In the genomic region with DNA sequence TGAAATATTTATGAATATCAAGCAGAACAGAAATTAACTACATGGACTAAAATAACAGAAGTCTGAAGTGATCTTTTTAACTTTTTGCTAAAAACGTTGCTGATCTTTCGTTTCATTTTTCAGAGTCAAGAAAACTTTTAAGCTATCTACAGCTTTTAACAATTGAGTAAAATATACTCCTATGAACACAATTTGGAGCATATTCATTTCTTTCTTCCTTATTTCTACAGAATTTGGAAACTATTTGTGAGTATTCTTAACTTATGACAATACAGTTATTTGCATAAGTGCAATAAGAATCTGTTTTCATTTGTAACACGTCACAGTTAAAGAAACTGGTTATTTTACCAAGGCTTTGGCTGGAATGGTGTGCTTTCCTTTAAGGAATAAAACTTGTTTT, we compare ENCODE assay signal across 27 cellular contexts. TPM values are rescaled to one million over a fixed set of nuclear protein-coding genes. Genes with fewer than 3 reads are reported as not detected.
DNase-seq lines count a peak whose midpoint lies in the region; ATAC-seq, FAIRE-seq and TF ChIP-seq lines count a peak whose summit lies in the region.
"Had no signal": no experiment of that assay in that cellular context is flagged by ENCODE, and none has a peak within 500 bp of the region (broad histone marks: within the 10 kb centered on the region; RNA-seq: fewer than 3 reads in every experiment).

No MANE protein-coding gene starts in this region.

- TF ChIP-seq POLR2A in K562 (conservative IDR thresholded peaks at IDR 0.05) (no peak), prostate gland (IDR thresholded peaks at IDR 0.05) (no peak)

- H3K79me2 ChIP-seq in Karpas-422 (ENCODE audit: low read length) (no peaks in the 10 kb centered on the region), K562 (ENCODE audit: control insufficient read depth, insufficient read depth, low read length) (no peaks in the 10 kb centered on the region)

- CTCF ChIA-PET in K562 (lab: Yijun Ruan, JAX; ENCODE audit: low intra/inter-chr PET ratio) = no interaction called here

- no peaks in the 10 kb centered on the region for H4K20me1 ChIP-seq in Karpas-422 (ENCODE audit: insufficient read depth, low read depth, low read length)
- H4K20me1 ChIP-seq in K562 (replicated peaks; ENCODE audit: control insufficient read depth, insufficient read depth, low read length) = no peaks in the 10 kb centered on the region
- H4K20me1 ChIP-seq: BLaER1 had no signal

- H2AFZ ChIP-seq in Karpas-422 (ENCODE audit: low read length) = no peak overlapping the region
- no peak overlapping the region for H2AFZ ChIP-seq in K562 (ENCODE audit: low read depth, low read length)

- no peak for TF ChIP-seq RAD21 in K562 (CRISPR knock-in tag; conservative IDR thresholded peaks at IDR 0.05 in 1 of 2, IDR thresholded peaks at IDR 0.05 in 1 of 2)

- H3K27ac ChIP-seq in Karpas-422 (ENCODE audit: low read length) (no peak overlapping the region), K562 (ENCODE audit: extremely low read depth, low read depth, low read length) (no peak overlapping the region), prostate gland (peak overlapping the region; percentile 36 to 44), foreskin keratinocyte (no peak overlapping the region)
- H3K27ac ChIP-seq: BLaER1 had no signal

- in situ Hi-C loops in K562 (cut with MboI) = no loop called here

- H3K27me3 ChIP-seq in Karpas-422 (ENCODE audit: low read length) (no peaks in the 10 kb centered on the region), K562 (ENCODE audit: control insufficient read depth in 2 of 2, insufficient read depth in 2 of 2, low read length in 2 of 2) (no peaks in the 10 kb centered on the region), prostate gland (replicated peaks; ENCODE audit: insufficient read depth) (no peaks in the 10 kb centered on the region), foreskin keratinocyte (peaks cover 9% of the 10 kb centered on the region)
- H3K27me3 ChIP-seq: BE2C, BLaER1 had no signal

- H3K4me1 ChIP-seq in Karpas-422 (ENCODE audit: low read length) = no peaks in the 10 kb centered on the region
- peaks cover 4 to 5% of the 10 kb centered on the region in 2 experiments; a peak in 3 of 5 replicates for H3K4me1 ChIP-seq in K562 (replicated peaks in 1 of 2; ENCODE audit: control insufficient read depth in 2 of 2, insufficient read depth in 2 of 2, low read length in 2 of 2)
- H3K4me1 ChIP-seq in prostate gland (replicated peaks) = no peaks in the 10 kb centered on the region
- no peaks in the 10 kb centered on the region for H3K4me1 ChIP-seq in foreskin keratinocyte
- H3K4me1 ChIP-seq: BE2C, BLaER1 had no signal

- peak; percentile 19 for FAIRE-seq in K562 (lab: Jason Lieb, UNC)
- FAIRE-seq: GM12878, GM12892, GM18507, GM19239 had no signal

- BruUV-seq in K562 (replicated peaks; lab: Mats Ljungman, UMichigan) = no TSS peak

- H3K9me3 ChIP-seq in Karpas-422 (ENCODE audit: low read length) = no peaks in the 10 kb centered on the region
- no peaks in the 10 kb centered on the region for H3K9me3 ChIP-seq in K562 (replicated peaks; ENCODE audit: control insufficient read depth, insufficient read depth, low read depth, low read length)
- no peaks in the 10 kb centered on the region for H3K9me3 ChIP-seq in prostate gland
- H3K9me3 ChIP-seq: BE2C had no signal

- intact Hi-C loops in K562 (cut with micrococcal nuclease) (no loop called here), prostate gland (cut with DNase I) (no loop called here)

- no peak for TF ChIP-seq CTCF in K562 (IDR thresholded peaks at IDR 0.05 in 2 of 3, conservative IDR thresholded peaks at IDR 0.05 in 1 of 3; ENCODE audit: insufficient read depth in 2 of 3, low read depth in 1 of 3, low read length in 3 of 3)
- TF ChIP-seq CTCF in prostate gland (IDR thresholded peaks at IDR 0.05) = no peak
- no peak for TF ChIP-seq CTCF in foreskin keratinocyte (conservative IDR thresholded peaks at IDR 0.05)

- DNase-seq in Karpas-422 (peak; percentile 36), K562 (ENCODE audit: extremely low read depth in 1 of 4, low spot score in 3 of 4) (no peak), prostate gland (ENCODE audit: low spot score) (no peak), foreskin keratinocyte (no peak), occipital lobe (lab: John Stamatoyannopoulos, UW) (no peak)
- DNase-seq: 8988T; ACHN; BE2C; C1 segment of cervical spinal cord; CD4-positive, alpha-beta memory T cell; CD4-positive, CD25-positive, alpha-beta regulatory T cell; CD8-positive, alpha-beta memory T cell; COR-L47; DMS 273 treated with DMSO at 0.1 percent for 48 hours; DMS153; DMS53; DMS79; DND-41; EL; GDM1 had no signal

- H3K9me1 ChIP-seq in K562 (ENCODE audit: control insufficient read depth, insufficient read depth, low read length) = no peaks in the 10 kb centered on the region

- POLR2A ChIA-PET in K562 (lab: Yijun Ruan, JAX) = no interaction called here

- TF ChIP-seq EP300 in K562 (IDR thresholded peaks at IDR 0.05; ENCODE audit: low read length) = no peak

- H3K36me3 ChIP-seq in Karpas-422 (ENCODE audit: insufficient read depth, low read length) = no peaks in the 10 kb centered on the region
- no peaks in the 10 kb centered on the region for H3K36me3 ChIP-seq in K562 (ENCODE audit: control insufficient read depth, insufficient read depth, low read length)
- H3K36me3 ChIP-seq in prostate gland = no peaks in the 10 kb centered on the region
- H3K36me3 ChIP-seq: BE2C, BLaER1 had no signal

- H3K4me3 ChIP-seq in Karpas-422 (ENCODE audit: low read length) (no peak overlapping the region), K562 (no peak overlapping the region), prostate gland (no peak overlapping the region)
- H3K4me3 ChIP-seq: BLaER1, GM12878 had no signal

- H3K4me2 ChIP-seq in Karpas-422 (ENCODE audit: low read depth, low read length, poor library complexity, severe bottlenecking) (no peak overlapping the region), K562 (ENCODE audit: insufficient read depth, low read length) (no peak overlapping the region)
- H3K4me2 ChIP-seq: BLaER1 had no signal

- H3K9me2 ChIP-seq in Karpas-422 (replicated peaks; ENCODE audit: insufficient read depth, low read length) = no peaks in the 10 kb centered on the region

- H3K9ac ChIP-seq in Karpas-422 (ENCODE audit: low read length) (no peak overlapping the region), K562 (ENCODE audit: insufficient read depth in 1 of 2, low read depth in 2 of 2, low read length in 2 of 2) (no peak overlapping the region)
- H3K9ac ChIP-seq: BLaER1 had no signal

- 17% methylated on average over 3 of the region's 3 CpGs for WGBS in K562 (ENCODE audit: insufficient coverage, low coverage, missing lambda C conversion rate)
- 53% methylated on average over 3 of the region's 3 CpGs for WGBS in prostate gland

- ATAC-seq in K562 = no peak
- no peak for ATAC-seq in foreskin keratinocyte
- ATAC-seq in GM19035 (IDR thresholded peaks at IDR 0.05; ENCODE audit: unreplicated experiment) = no peak
- ATAC-seq: GM12878 had no signal

RNA-seq across cellular contexts. Expression of gene B4GALNT1, which starts 21.0 kb away (rescaled TPM):
- 0.58 and 0.63 TPM in 2 replicates for total RNA-seq in Karpas-422 (2014; rRNA removed; shearing (Covaris generic); ENCODE audit: low replicate concordance)
- total RNA-seq in K562 (2011; cell fraction: chromatin; rRNA removed; ENCODE audit: low replicate concordance) = 50.8 and 90.4 TPM in 2 replicates
- 64.4 and 74.2 TPM in 2 replicates for total RNA-seq in K562 (2011; cell fraction: nucleolus; rRNA removed)
- 62.8 and 71.3 TPM in 2 replicates for total RNA-seq in K562 (2011; cell fraction: nucleoplasm; rRNA removed)
- total RNA-seq in K562 (2014; rRNA removed) (18.3 and 21.8 TPM in 2 replicates), K562 (2014; rRNA removed; fragmentation: Illumina TruSeq; extraction: Trizol) (5.9 and 7.7 TPM in 2 replicates), K562 (2015; rRNA removed; fragmentation: Illumina TruSeq; extraction: Trizol) (9.8 and 9.9 TPM in 2 replicates), K562 (2021) (26.3 and 32.2 TPM in 2 replicates), prostate gland (1 to 10 TPM; 2.2 to 6.7 TPM), foreskin keratinocyte (0.25 and 0.51 TPM in 2 replicates), occipital lobe (45.2 TPM)
- polyA plus RNA-seq in K562 (2011; rRNA removed) (7.3 and 12.2 TPM in 2 replicates), K562 (2014; fragmentation: Illumina TruSeq; extraction: Trizol) (17.4 and 17.5 TPM in 2 replicates), K562 (2014; fragmentation: Nextera tagmentation; extraction: Ambion mirVana) (1 to 10 TPM; 1.0 to 1.7 TPM), K562 (2014; rRNA removed) (20.6 and 21.0 TPM in 2 replicates), foreskin keratinocyte (0.38 and 0.50 TPM in 2 replicates)
- 7.6 and 15.8 TPM in 2 replicates for polyA plus RNA-seq in K562 (2011; cell fraction: cytosol; rRNA removed)
- 63.0 and 75.2 TPM in 2 replicates for polyA plus RNA-seq in K562 (2011; cell fraction: nucleus; rRNA removed)
- 14.4 and 26.8 TPM in 2 replicates for polyA plus RNA-seq in K562 (2012)
- 6.4 and 6.5 TPM in 2 replicates for polyA minus RNA-seq in K562 (2011; rRNA and poly(A)+ RNA removed)
- polyA minus RNA-seq in K562 (2011; cell fraction: cytosol; rRNA and poly(A)+ RNA removed) = 5.6 and 11.6 TPM in 2 replicates
- polyA minus RNA-seq in K562 (2011; cell fraction: nucleus; rRNA and poly(A)+ RNA removed) = 28.7 and 34.7 TPM in 2 replicates
- total RNA-seq: CD4-positive, alpha-beta memory T cell; CD4-positive, CD25-positive, alpha-beta regulatory T cell had no signal
- polyA plus RNA-seq: CD14-positive monocyte; CD4-positive, alpha-beta memory T cell; CD4-positive, CD25-positive, alpha-beta regulatory T cell; CD8-positive, alpha-beta memory T cell had no signal

RNA-seq across cellular contexts. Expression of gene OS9, which starts 39.9 kb away (rescaled TPM):
- total RNA-seq in Karpas-422 (2014; rRNA removed; shearing (Covaris generic); ENCODE audit: low replicate concordance) = 72.6 and 120 TPM in 2 replicates
- total RNA-seq in K562 (2011; cell fraction: chromatin; rRNA removed; ENCODE audit: low replicate concordance) = 197 and 263 TPM in 2 replicates
- 185 and 199 TPM in 2 replicates for total RNA-seq in K562 (2011; cell fraction: nucleolus; rRNA removed)
- 161 and 189 TPM in 2 replicates for total RNA-seq in K562 (2011; cell fraction: nucleoplasm; rRNA removed)
- total RNA-seq in K562 (2014; rRNA removed) = 88.5 and 93.7 TPM in 2 replicates
- total RNA-seq in K562 (2014; rRNA removed; fragmentation: Illumina TruSeq; extraction: Trizol) = 71.3 and 77.4 TPM in 2 replicates
- 90.2 and 97.8 TPM in 2 replicates for total RNA-seq in K562 (2015; rRNA removed; fragmentation: Illumina TruSeq; extraction: Trizol)
- total RNA-seq in K562 (2021) = 85.4 and 89.5 TPM in 2 replicates
- polyA plus RNA-seq in K562 (2011; rRNA removed) = 84.0 and 113 TPM in 2 replicates
- 96.9 and 176 TPM in 2 replicates for polyA plus RNA-seq in K562 (2011; cell fraction: cytosol; rRNA removed)
- polyA plus RNA-seq in K562 (2011; cell fraction: nucleus; rRNA removed) = 254 and 358 TPM in 2 replicates
- 145 and 222 TPM in 2 replicates for polyA plus RNA-seq in K562 (2012)
- polyA plus RNA-seq in K562 (2014; fragmentation: Illumina TruSeq; extraction: Trizol) = 93.3 and 105 TPM in 2 replicates
- 1 to 10 TPM; 4.6 to 7.9 TPM for polyA plus RNA-seq in K562 (2014; fragmentation: Nextera tagmentation; extraction: Ambion mirVana)
- polyA plus RNA-seq in K562 (2014; rRNA removed) = 89.0 and 102 TPM in 2 replicates
- 130 and 134 TPM in 2 replicates for polyA minus RNA-seq in K562 (2011; rRNA and poly(A)+ RNA removed)
- polyA minus RNA-seq in K562 (2011; cell fraction: cytosol; rRNA and poly(A)+ RNA removed) = 33.0 and 35.3 TPM in 2 replicates
- polyA minus RNA-seq in K562 (2011; cell fraction: nucleus; rRNA and poly(A)+ RNA removed) = 41.7 and 80.5 TPM in 2 replicates
- 100 to 1,000 TPM; 210 to 321 TPM for total RNA-seq in prostate gland
- total RNA-seq in foreskin keratinocyte = 93.8 and 96.0 TPM in 2 replicates
- 86.3 and 92.8 TPM in 2 replicates for polyA plus RNA-seq in foreskin keratinocyte
- total RNA-seq in occipital lobe = 90.0 TPM

RNA-seq across cellular contexts. Expression of gene ARHGEF25, which starts 42.8 kb away (rescaled TPM):
- 0.87 TPM in 1 of 2 replicates, not detected in the other for total RNA-seq in Karpas-422 (2014; rRNA removed; shearing (Covaris generic); ENCODE audit: low replicate concordance)
- 50.1 and 109 TPM in 2 replicates for total RNA-seq in K562 (2011; cell fraction: chromatin; rRNA removed; ENCODE audit: low replicate concordance)
- 60.5 and 65.7 TPM in 2 replicates for total RNA-seq in K562 (2011; cell fraction: nucleolus; rRNA removed)
- total RNA-seq in K562 (2011; cell fraction: nucleoplasm; rRNA removed) = 44.0 and 54.3 TPM in 2 replicates
- total RNA-seq in K562 (2014; rRNA removed) (11.6 and 18.6 TPM in 2 replicates), K562 (2014; rRNA removed; fragmentation: Illumina TruSeq; extraction: Trizol) (7.5 and 9.2 TPM in 2 replicates), K562 (2015; rRNA removed; fragmentation: Illumina TruSeq; extraction: Trizol) (4.9 and 6.1 TPM in 2 replicates), K562 (2021) (13.6 and 15.0 TPM in 2 replicates), prostate gland (10 to 100 TPM; 16.6 to 32.5 TPM), foreskin keratinocyte (1.2 and 1.7 TPM in 2 replicates), occipital lobe (49.4 TPM)
- polyA plus RNA-seq in K562 (2011; rRNA removed) (13.3 and 18.1 TPM in 2 replicates), K562 (2014; fragmentation: Illumina TruSeq; extraction: Trizol) (14.1 and 14.9 TPM in 2 replicates), K562 (2014; fragmentation: Nextera tagmentation; extraction: Ambion mirVana) (1 to 10 TPM in 1 of 2 experiments, under 1 TPM in 1; 0.13 to 1.4 TPM), K562 (2014; rRNA removed) (16.0 and 17.3 TPM in 2 replicates), foreskin keratinocyte (1.4 and 1.9 TPM in 2 replicates)
- 8.7 and 11.6 TPM in 2 replicates for polyA plus RNA-seq in K562 (2011; cell fraction: cytosol; rRNA removed)
- polyA plus RNA-seq in K562 (2011; cell fraction: nucleus; rRNA removed) = 115 and 121 TPM in 2 replicates
- 13.4 and 18.0 TPM in 2 replicates for polyA plus RNA-seq in K562 (2012)
- 6.2 and 7.1 TPM in 2 replicates for polyA minus RNA-seq in K562 (2011; rRNA and poly(A)+ RNA removed)
- 2.8 TPM in 2 replicates for polyA minus RNA-seq in K562 (2011; cell fraction: cytosol; rRNA and poly(A)+ RNA removed)
- polyA minus RNA-seq in K562 (2011; cell fraction: nucleus; rRNA and poly(A)+ RNA removed) = 10.5 and 16.6 TPM in 2 replicates
- polyA plus RNA-seq: CD14-positive monocyte; CD4-positive, alpha-beta memory T cell; CD4-positive, CD25-positive, alpha-beta regulatory T cell; CD8-positive, alpha-beta memory T cell had no signal

RNA-seq across cellular contexts. Expression of gene DTX3, which starts 49.4 kb away (rescaled TPM):
- 16.8 and 22.9 TPM in 2 replicates for total RNA-seq in Karpas-422 (2014; rRNA removed; shearing (Covaris generic); ENCODE audit: low replicate concordance)
- 0.44 and 0.72 TPM in 2 replicates for total RNA-seq in K562 (2011; cell fraction: chromatin; rRNA removed; ENCODE audit: low replicate concordance)
- total RNA-seq in K562 (2011; cell fraction: nucleolus; rRNA removed) = 0.13 TPM in 1 of 2 replicates, not detected in the other
- total RNA-seq in K562 (2011; cell fraction: nucleoplasm; rRNA removed) = 0.29 and 1.1 TPM in 2 replicates
- total RNA-seq in K562 (2014; rRNA removed) (not detected in 2 replicates), K562 (2014; rRNA removed; fragmentation: Illumina TruSeq; extraction: Trizol) (not detected in 2 replicates), K562 (2015; rRNA removed; fragmentation: Illumina TruSeq; extraction: Trizol) (not detected in 2 replicates), K562 (2021) (0.09 TPM in 1 of 2 replicates, not detected in the other), prostate gland (10 to 100 TPM; 42.2 to 59.9 TPM), foreskin keratinocyte (8.8 and 10.4 TPM in 2 replicates), occipital lobe (44.5 TPM)
- polyA plus RNA-seq in K562 (2011; rRNA removed) (0.15 TPM in 1 of 2 replicates, not detected in the other), K562 (2014; fragmentation: Illumina TruSeq; extraction: Trizol) (not detected in 2 replicates), K562 (2014; fragmentation: Nextera tagmentation; extraction: Ambion mirVana) (under 1 TPM; 0.03 to 0.06 TPM), K562 (2014; rRNA removed) (not detected in 2 replicates), foreskin keratinocyte (11.1 and 11.2 TPM in 2 replicates)
- 0.03 and 0.04 TPM in 2 replicates for polyA plus RNA-seq in K562 (2011; cell fraction: cytosol; rRNA removed)
- polyA plus RNA-seq in K562 (2011; cell fraction: nucleus; rRNA removed) = 0.53 and 0.62 TPM in 2 replicates
- polyA plus RNA-seq in K562 (2012) = 0.05 TPM in 1 of 2 replicates, not detected in the other
- polyA minus RNA-seq in K562 (2011; rRNA and poly(A)+ RNA removed) = not detected in 2 replicates
- not detected in 2 replicates for polyA minus RNA-seq in K562 (2011; cell fraction: cytosol; rRNA and poly(A)+ RNA removed)
- polyA minus RNA-seq in K562 (2011; cell fraction: nucleus; rRNA and poly(A)+ RNA removed) = 0.13 TPM in 1 of 2 replicates, not detected in the other

Comparison
In these comparisons a context has a peak if more than half of its experiments do, and no peak if none do; other contexts are left out.
1. H3K27ac ChIP-seq: peak in prostate gland (2 of 2); none in Karpas-422 (single experiment), K562 (single experiment) and foreskin keratinocyte (single experiment).